Comparison of ENCODE assay signal across 22 cellular contexts in the genomic region with DNA sequence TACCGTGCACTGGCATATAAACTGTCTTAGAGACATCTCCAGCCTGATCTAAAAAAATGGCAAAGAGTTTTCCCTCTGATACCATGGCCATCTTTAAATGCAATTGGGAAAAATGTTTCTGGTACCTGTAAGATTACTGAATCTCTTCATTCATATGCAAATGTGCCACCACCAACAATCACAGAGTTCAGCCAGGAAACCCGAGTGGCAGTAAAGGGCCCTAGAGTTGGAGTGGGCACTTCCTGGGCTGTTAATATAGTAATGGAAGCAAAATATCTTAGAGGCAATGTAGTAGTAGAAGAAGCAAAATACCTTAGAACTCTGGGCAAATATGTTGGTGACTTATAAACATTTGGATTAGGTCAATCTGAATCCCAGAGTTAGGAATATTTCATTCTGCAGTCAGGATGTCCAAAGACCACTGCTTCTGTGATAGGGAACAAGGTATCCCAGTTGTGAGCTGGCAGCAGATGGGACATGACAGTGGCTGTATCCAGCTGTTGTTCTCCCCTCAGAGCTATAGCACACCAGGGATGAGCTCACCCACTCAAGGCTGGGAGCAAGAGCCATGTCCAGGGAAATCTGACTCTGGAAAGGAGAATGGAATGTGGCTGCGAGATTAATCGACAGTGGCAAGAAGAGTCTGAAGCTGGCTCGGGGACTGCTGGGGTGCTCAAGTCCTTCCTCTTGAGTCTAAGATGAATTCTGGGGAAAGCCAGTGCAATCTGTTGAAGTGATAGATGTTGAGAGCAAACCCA.
A peak's percentile ranks its signal among the peaks of the same experiment; 100 is the strongest.
DNase-seq lines count a peak whose midpoint lies in the region; ATAC-seq and TF ChIP-seq lines count a peak whose summit lies in the region.
"Had no signal": no experiment of that assay in that cellular context is flagged by ENCODE, and none has a peak within 500 bp of the region (broad histone marks: within the 10 kb centered on the region; RNA-seq: fewer than 3 reads in every experiment).

No MANE protein-coding gene starts in this region.

- H3K27ac ChIP-seq in SK-N-SH (ENCODE audit: low read depth in 2 of 2, low read length in 1 of 2): no peak overlapping the region
- no peak overlapping the region for H3K27ac ChIP-seq in lower lobe of right lung
- H3K27ac ChIP-seq: BLaER1 treated with 17β-estradiol and CSF1 and Interleukin-3, amounts not matched to agents 10 nM and 100 nM; tibial artery had no signal

- no peak overlapping the region for H2AFZ ChIP-seq in SK-N-SH (ENCODE audit: low read depth)

- no peak for TF ChIP-seq EP300 in SK-N-SH (IDR thresholded peaks at IDR 0.05; ENCODE audit: borderline replicate concordance in 1 of 2, low read depth in 1 of 2, low read length in 1 of 2)

- no peaks in the 10 kb centered on the region for H3K79me2 ChIP-seq in SK-N-SH (ENCODE audit: insufficient read depth)

- peaks cover 8% of the 10 kb centered on the region for H3K4me1 Mint-ChIP-seq in glutamatergic neuron (ENCODE audit: low read depth, unreplicated experiment)
- H3K4me1 Mint-ChIP-seq: central memory CD8-positive, alpha-beta T cell had no signal

- H3K27me3 Mint-ChIP-seq in glutamatergic neuron (ENCODE audit: unreplicated experiment): no peaks in the 10 kb centered on the region
- H3K27me3 Mint-ChIP-seq: activated naive CD8-positive, alpha-beta T cell had no signal

- H3K27me3 ChIP-seq in SK-N-SH (ENCODE audit: insufficient read depth) (no peaks in the 10 kb centered on the region), lower lobe of right lung (ENCODE audit: low read depth) (no peaks in the 10 kb centered on the region)
- H3K27me3 ChIP-seq: BLaER1 treated with 17β-estradiol and CSF1 and Interleukin-3, amounts not matched to agents 10 nM and 100 nM; MG63; tibial artery had no signal

- POLR2A ChIA-PET in SK-N-SH (lab: Yijun Ruan, JAX): no interaction called here

- no peaks in the 10 kb centered on the region for H3K9me2 ChIP-seq in SK-N-SH

- no peak overlapping the region for H3K27ac Mint-ChIP-seq in glutamatergic neuron (ENCODE audit: unreplicated experiment)
- H3K27ac Mint-ChIP-seq: activated naive CD8-positive, alpha-beta T cell; stimulated activated naive CD8-positive, alpha-beta T cell treated with anti-CD3 and anti-CD28 coated beads, Interleukin-15, Interleukin-2, amounts not matched to agents 100 ng/mL and 50 ng/mL, for 24 hours had no signal

- no peak for TF ChIP-seq CTCF in SK-N-SH (IDR thresholded peaks at IDR 0.05)
- TF ChIP-seq CTCF in lower lobe of right lung (IDR thresholded peaks at IDR 0.05): no peak
- no peak for TF ChIP-seq CTCF in glutamatergic neuron (IDR thresholded peaks at IDR 0.05; ENCODE audit: partially characterized antibody, unreplicated experiment)

- no peaks in the 10 kb centered on the region for H3F3A ChIP-seq in SK-N-SH (replicated peaks; ENCODE audit: insufficient read depth)

- 71% methylated on average over 5 of the region's 5 CpGs for WGBS in SK-N-SH (ENCODE audit: low lambda C conversion rate)

- H3K36me3 Mint-ChIP-seq in glutamatergic neuron (ENCODE audit: unreplicated experiment): no peaks in the 10 kb centered on the region
- H3K36me3 Mint-ChIP-seq: activated naive CD8-positive, alpha-beta T cell had no signal

- H3K9me3 ChIP-seq in SK-N-SH: no peaks in the 10 kb centered on the region
- no peaks in the 10 kb centered on the region for H3K9me3 ChIP-seq in lower lobe of right lung
- H3K9me3 ChIP-seq: BLaER1 treated with 17β-estradiol and CSF1 and Interleukin-3, amounts not matched to agents 10 nM and 100 nM; Caco-2; MG63; tibial artery had no signal

- no peak overlapping the region for H3K4me3 ChIP-seq in SK-N-SH (ENCODE audit: low read depth in 2 of 2, low read length in 1 of 2)
- no peak overlapping the region for H3K4me3 ChIP-seq in lower lobe of right lung
- H3K4me3 ChIP-seq: BLaER1 treated with 17β-estradiol and CSF1 and Interleukin-3, amounts not matched to agents 10 nM and 100 nM; MG63; tibial artery had no signal

- H3K36me3 ChIP-seq in SK-N-SH (replicated peaks in 1 of 2; ENCODE audit: control insufficient read depth in 1 of 2, insufficient read depth in 2 of 2, low read length in 1 of 2): no peaks in the 10 kb centered on the region
- no peaks in the 10 kb centered on the region for H3K36me3 ChIP-seq in lower lobe of right lung
- H3K36me3 ChIP-seq: BLaER1 treated with 17β-estradiol and CSF1 and Interleukin-3, amounts not matched to agents 10 nM and 100 nM; MG63 had no signal

- no peak overlapping the region for H3K4me3 Mint-ChIP-seq in glutamatergic neuron (ENCODE audit: unreplicated experiment)
- H3K4me3 Mint-ChIP-seq: activated naive CD8-positive, alpha-beta T cell; central memory CD8-positive, alpha-beta T cell; H9; stimulated activated naive CD8-positive, alpha-beta T cell treated with anti-CD3 and anti-CD28 coated beads, Interleukin-15, Interleukin-2, amounts not matched to agents 100 ng/mL and 50 ng/mL, for 24 hours had no signal

- no peak overlapping the region for H3K4me2 ChIP-seq in SK-N-SH
- H3K4me2 ChIP-seq: BLaER1 treated with 17β-estradiol and CSF1 and Interleukin-3, amounts not matched to agents 10 nM and 100 nM had no signal

- no peaks in the 10 kb centered on the region for H4K20me1 ChIP-seq in SK-N-SH (ENCODE audit: insufficient read depth)
- H4K20me1 ChIP-seq: BLaER1 treated with 17β-estradiol and CSF1 and Interleukin-3, amounts not matched to agents 10 nM and 100 nM had no signal

- ATAC-seq in SK-N-SH treated with all-trans-retinoic acid at 6 μM for 48 hours (peak; percentile 28; the same call in 2 of the 3 replicates), lower lobe of right lung (peak; percentile 78 to 88), HG02759 (IDR thresholded peaks at IDR 0.05; ENCODE audit: unreplicated experiment) (no peak)

- intact Hi-C loops in lower lobe of right lung (cut with DNase I): no loop called here

- H3K4me1 ChIP-seq in SK-N-SH (ENCODE audit: control insufficient read depth in 1 of 2, insufficient read depth in 2 of 2, low read depth in 1 of 2, low read length in 1 of 2) (peaks cover 0 to 4% of the 10 kb centered on the region in 2 experiments; a peak in 1 of 4 replicates), lower lobe of right lung (no peaks in the 10 kb centered on the region)
- H3K4me1 ChIP-seq: BLaER1 treated with 17β-estradiol and CSF1 and Interleukin-3, amounts not matched to agents 10 nM and 100 nM; tibial artery had no signal

- H3K9ac ChIP-seq in SK-N-SH: no peak overlapping the region
- H3K9ac ChIP-seq: BLaER1 treated with 17β-estradiol and CSF1 and Interleukin-3, amounts not matched to agents 10 nM and 100 nM had no signal

- no peak for TF ChIP-seq RAD21 in SK-N-SH (IDR thresholded peaks at IDR 0.05; ENCODE audit: low read length)

- CTCF ChIA-PET in SK-N-SH (lab: Yijun Ruan, JAX): interaction anchor here (0.6 kb wide), 1 partner anchor 483 kb away, joined by 3 read pairs; no protein-coding TSS in a partner anchor

- no peak for DNase-seq in SK-N-SH
- peak; percentile 93 for DNase-seq in NCI-H524 treated with DMSO at 0.1 percent for 48 hours (lab: John Stamatoyannopoulos, UW)
- DNase-seq in lower lobe of right lung: peak; percentile 55
- DNase-seq in glutamatergic neuron: no peak
- no peak for DNase-seq in stimulated activated CD4-positive, alpha-beta T cell treated with anti-CD3 and anti-CD28 coated beads, Interleukin-15, amount 100 ng/mL, for 24 hours
- DNase-seq in activated CD8-positive, alpha-beta memory T cell treated with anti-CD3 and anti-CD28 coated beads, Interleukin-2, amount 50 U/mL, for 4 hours: no peak
- DNase-seq: activated CD4-positive, alpha-beta T cell treated with anti-CD3 and anti-CD28 coated beads for 4 hours; Caco-2; H9; hippocampal formation; MG63; NCI-H1436 treated with DMSO at 0.1 percent for 48 hours; occipital lobe; SHP77; stimulated activated CD4-positive, alpha-beta T cell treated with anti-CD3 and anti-CD28 coated beads, Interleukin-4, amount 100 ng/mL, for 24 hours; tibial artery had no signal

- peaks cover 2% of the 10 kb centered on the region for H3K9me3 Mint-ChIP-seq in glutamatergic neuron (ENCODE audit: unreplicated experiment)
- H3K9me3 Mint-ChIP-seq: central memory CD8-positive, alpha-beta T cell; H9; stimulated activated naive CD8-positive, alpha-beta T cell treated with anti-CD3 and anti-CD28 coated beads, Interleukin-15, Interleukin-2, amounts not matched to agents 100 ng/mL and 50 ng/mL, for 24 hours had no signal

TF ChIP-seq in SK-N-SH treated with all-trans-retinoic acid at 6 μM for 48 hours, 23 proteins besides CTCF, POLR2A, EP300 and RAD21 (continues in another document):
- TF ChIP-seq ZFP3 (CRISPR knock-in tag; IDR thresholded peaks at IDR 0.05): no peak

TF ChIP-seq in SK-N-SH, 30 proteins besides CTCF, POLR2A, EP300 and RAD21:
- TF ChIP-seq GATA2 (CRISPR knock-in tag; IDR thresholded peaks at IDR 0.05) (no peak), RFX5 (IDR thresholded peaks at IDR 0.05; ENCODE audit: low read length) (no peak), POLR2AphosphoS5 (IDR thresholded peaks at IDR 0.05; ENCODE audit: low read depth, low read length) (no peak), TCF12 (IDR thresholded peaks at IDR 0.05) (no peak), FOXM1 (IDR thresholded peaks at IDR 0.05; ENCODE audit: low read depth) (no peak)

Comparison
In these comparisons a context has a peak if more than half of its experiments do, and no peak if none do; other contexts are left out.
1. DNase-seq: peak in NCI-H524 treated with DMSO at 0.1 percent for 48 hours (single experiment) and lower lobe of right lung (single experiment); none in SK-N-SH (single experiment), glutamatergic neuron (single experiment), stimulated activated CD4-positive, alpha-beta T cell treated with anti-CD3 and anti-CD28 coated beads, Interleukin-15, amount 100 ng/mL, for 24 hours (single experiment) and activated CD8-positive, alpha-beta memory T cell treated with anti-CD3 and anti-CD28 coated beads, Interleukin-2, amount 50 U/mL, for 4 hours (single experiment).